8 cellular contexts compared by ENCODE assay signal in genomic region chr17:31550389-31551056, GRCh38.
DNase-seq lines count a peak whose midpoint lies in the region; ATAC-seq and TF ChIP-seq lines count a peak whose summit lies in the region.

No MANE protein-coding gene starts in this region.

- intact Hi-C loops in left lung (cut with DNase I) = loop anchor here (10.0 kb wide), 1 partner anchor 294 kb away; no protein-coding TSS in a partner anchor
- intact Hi-C loops in tibial artery (cut with DNase I; ENCODE audit: low total_unique reads) = loop anchor here (10.0 kb wide), 1 partner anchor 354 kb away; the partner anchor contains the start of gene UTP6

- H3K36me3 Mint-ChIP-seq in activated naive CD8-positive, alpha-beta T cell treated with anti-CD3 and anti-CD28 coated beads, Interleukin-2, amount 50 U/mL, for 24 hours (ENCODE audit: low read depth) = peaks cover 5% of the 10 kb centered on the region

- peak overlapping the region; percentile 98 for H3K27ac Mint-ChIP-seq in activated naive CD8-positive, alpha-beta T cell treated with anti-CD3 and anti-CD28 coated beads, Interleukin-2, amount 50 U/mL, for 24 hours

- H3K27me3 ChIP-seq in left lung (no peaks in the 10 kb centered on the region), tibial artery (no peaks in the 10 kb centered on the region)

- H3K9me3 ChIP-seq in left lung = no peaks in the 10 kb centered on the region
- no peaks in the 10 kb centered on the region for H3K9me3 ChIP-seq in tibial artery

- H3K27ac ChIP-seq in C4-2B (peak overlapping the region; percentile 97), left lung (peak overlapping the region; percentile 85 to 96), tibial artery (peak overlapping the region; percentile 94 to 97)

- no peaks in the 10 kb centered on the region for H3K9me3 Mint-ChIP-seq in activated naive CD8-positive, alpha-beta T cell treated with anti-CD3 and anti-CD28 coated beads, Interleukin-2, amount 50 U/mL, for 24 hours

- peak; percentile 3 for ATAC-seq in HG03097 (IDR thresholded peaks at IDR 0.05; ENCODE audit: low FRiP score, unreplicated experiment)
- no peak for ATAC-seq in activated naive CD8-positive, alpha-beta T cell treated with anti-CD3 and anti-CD28 coated beads, Interleukin-2, amount 50 U/mL, for 24 hours
- ATAC-seq in left lung = peak; percentile 30

- TF ChIP-seq CTCF in C4-2B (conservative IDR thresholded peaks at IDR 0.05) (no peak), left lung (IDR thresholded peaks at IDR 0.05) (no peak), tibial artery (IDR thresholded peaks at IDR 0.05) (no peak)

- peaks cover 26% of the 10 kb centered on the region for H3K4me1 Mint-ChIP-seq in activated naive CD8-positive, alpha-beta T cell treated with anti-CD3 and anti-CD28 coated beads, Interleukin-2, amount 50 U/mL, for 24 hours

- H3K36me3 ChIP-seq in left lung (no peaks in the 10 kb centered on the region), tibial artery (no peaks in the 10 kb centered on the region)

- H3K4me3 ChIP-seq in left lung (peak overlapping the region; percentile 72 to 82), tibial artery (peak overlapping the region; percentile 95 to 100)

- H3K27me3 Mint-ChIP-seq in activated naive CD8-positive, alpha-beta T cell treated with anti-CD3 and anti-CD28 coated beads, Interleukin-2, amount 50 U/mL, for 24 hours = no peaks in the 10 kb centered on the region

- no peak for DNase-seq in activated naive CD8-positive, alpha-beta T cell treated with anti-CD3 and anti-CD28 coated beads, Interleukin-2, amount 50 U/mL, for 24 hours
- DNase-seq in left lung (peak in 1 of 2 donors; percentile 48), tibial artery (no peak), cerebellar nuclear complex (lab: John Stamatoyannopoulos, UW) (no peak), NCI-H69 (lab: John Stamatoyannopoulos, UW) (no peak)
- DNase-seq in activated CD4-positive, CD25-positive, alpha-beta regulatory T cell treated with anti-CD3 and anti-CD28 coated beads, Interleukin-2, amount 50 U/mL, for 72 hours = no peak

- H3K4me1 ChIP-seq in left lung (peaks cover 0 to 11% of the 10 kb centered on the region in 2 donors), tibial artery (peaks cover 0 to 13% (median 2%) of the 10 kb centered on the region in 4 donors)

- H3K4me3 Mint-ChIP-seq in activated naive CD8-positive, alpha-beta T cell treated with anti-CD3 and anti-CD28 coated beads, Interleukin-2, amount 50 U/mL, for 24 hours = peak overlapping the region; percentile 98
